Comparison of ENCODE assay signal across 14 cellular contexts in the genomic region with DNA sequence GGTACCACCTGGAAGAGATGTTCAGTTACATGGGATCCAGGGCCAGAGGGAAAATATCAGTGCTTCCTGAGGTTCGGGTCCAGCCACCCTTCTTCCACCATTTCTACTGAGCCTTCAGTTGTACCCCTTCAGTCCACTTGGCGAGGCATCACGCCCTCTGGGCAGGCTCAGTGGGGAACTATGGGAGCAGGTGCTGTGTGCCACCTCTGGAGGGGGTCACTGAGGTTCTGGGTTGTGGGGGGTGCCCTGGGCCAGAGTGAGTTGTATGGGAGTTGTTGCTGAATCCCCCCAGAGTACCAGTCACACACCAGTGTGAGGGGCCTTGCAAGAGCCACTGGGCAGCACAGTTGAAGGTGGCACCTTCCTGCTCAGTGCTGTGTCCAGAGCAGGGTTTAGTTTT. TPM values are rescaled to one million over a fixed set of nuclear protein-coding genes. Genes with fewer than 3 reads are reported as not detected.
A peak's percentile ranks its signal among the peaks of the same experiment; 100 is the strongest.
DNase-seq lines count a peak whose midpoint lies in the region; ATAC-seq, FAIRE-seq and TF ChIP-seq lines count a peak whose summit lies in the region.
"Had no signal": no experiment of that assay in that cellular context is flagged by ENCODE, and none has a peak within 500 bp of the region (broad histone marks: within the 10 kb centered on the region; RNA-seq: fewer than 3 reads in every experiment).

No MANE protein-coding gene starts in this region.

- no peaks in the 10 kb centered on the region for H3K27me3 Mint-ChIP-seq in activated naive CD4-positive, alpha-beta T cell treated with anti-CD3 and anti-CD28 coated beads, Interleukin-2, amount 10 ng/mL, durations not matched to agents 7 days and 5 days
- no peaks in the 10 kb centered on the region; the same call in 1 of the 2 replicates for H3K27me3 Mint-ChIP-seq in HFFc6 (ENCODE audit: insufficient read depth)
- no peaks in the 10 kb centered on the region for H3K27me3 Mint-ChIP-seq in stimulated activated memory B cell treated with anti-CD40 and anti-IgM and Interleukin-4, amounts not matched to agents 10 μg/mL and 1 μg/mL and 100 μg/mL, for 72 hours

- POLR2A ChIA-PET in K562 (lab: Yijun Ruan, JAX): interaction anchor here (1.2 kb wide), 1 partner anchor 16 kb away, joined by 3 read pairs; no protein-coding TSS in a partner anchor

- BruUV-seq in K562 (replicated peaks; lab: Mats Ljungman, UMichigan): no TSS peak

- H3K9me1 ChIP-seq in K562 (ENCODE audit: control insufficient read depth, insufficient read depth, low read length): no peaks in the 10 kb centered on the region

- no peak overlapping the region for H3K4me3 ChIP-seq in K562
- no peak overlapping the region for H3K4me3 ChIP-seq in stomach

- no peak for DNase-seq in activated naive CD4-positive, alpha-beta T cell treated with anti-CD3 and anti-CD28 coated beads, Interleukin-2, amount 10 ng/mL, durations not matched to agents 7 days and 5 days
- DNase-seq in activated naive CD4-positive, alpha-beta T cell treated with Interleukin-2 at 50 U/mL for 16 hours: no peak
- DNase-seq in HFFc6 (no peak), K562 (ENCODE audit: extremely low read depth in 1 of 4, low spot score in 3 of 4) (no peak), stomach (no peak)
- DNase-seq: aorta; KBM-7; kidney glomerular epithelial cell; NCI-H187 treated with DMSO at 0.1 percent for 48 hours; stimulated activated CD4-positive, alpha-beta T cell treated with anti-CD3 and anti-CD28 coated beads, Interleukin-12 subunit alpha, Interleukin-12 subunit beta, amount 100 ng/mL, for 4 hours had no signal

- TF ChIP-seq RAD21 in K562 (CRISPR knock-in tag; conservative IDR thresholded peaks at IDR 0.05 in 1 of 2, IDR thresholded peaks at IDR 0.05 in 1 of 2): no peak

- no peak for TF ChIP-seq POLR2A in K562 (conservative IDR thresholded peaks at IDR 0.05)
- no peak for TF ChIP-seq POLR2A in stomach (IDR thresholded peaks at IDR 0.05)

- 100% methylated on average over 3 of the region's 3 CpGs for WGBS in K562 (ENCODE audit: insufficient coverage, low coverage, missing lambda C conversion rate)
- WGBS in stomach, 5 donors: 94 to 100% (median 97%) methylated on average over 3 of the region's 3 CpGs

- H3K27ac ChIP-seq in K562 (ENCODE audit: extremely low read depth, low read depth, low read length): no peak overlapping the region
- H3K27ac ChIP-seq in stomach: peak overlapping the region in 2 of 5 donors; percentile 58 to 60

- in situ Hi-C loops in K562 (cut with MboI): no loop called here

- no peak for FAIRE-seq in K562 (lab: Jason Lieb, UNC)
- FAIRE-seq: frontal cortex had no signal

- TF ChIP-seq EP300 in K562 (IDR thresholded peaks at IDR 0.05; ENCODE audit: low read length) (no peak), stomach (IDR thresholded peaks at IDR 0.05) (no peak)

- TF ChIP-seq CTCF in HFFc6 (IDR thresholded peaks at IDR 0.05) (peak; percentile 21; the same call in 1 of the 2 replicates), K562 (IDR thresholded peaks at IDR 0.05 in 2 of 3, conservative IDR thresholded peaks at IDR 0.05 in 1 of 3; ENCODE audit: insufficient read depth in 2 of 3, low read depth in 1 of 3, low read length in 3 of 3) (peak in 2 of 3 experiments; percentile 22 to 40; a peak in 3 of 6 replicates), stomach (IDR thresholded peaks at IDR 0.05) (no peak)

- no peak for ATAC-seq in K562
- no peak for ATAC-seq in stimulated activated memory B cell treated with anti-CD40 and anti-IgM and Interleukin-4, amounts not matched to agents 10 μg/mL and 1 μg/mL and 100 μg/mL, for 72 hours
- no peak for ATAC-seq in HG03520 (IDR thresholded peaks at IDR 0.05; ENCODE audit: unreplicated experiment)
- ATAC-seq in GM21360 (IDR thresholded peaks at IDR 0.05; ENCODE audit: unreplicated experiment): no peak

- H4K20me1 ChIP-seq in K562 (replicated peaks; ENCODE audit: control insufficient read depth, insufficient read depth, low read length): no peaks in the 10 kb centered on the region

- H3K4me1 ChIP-seq in K562 (replicated peaks in 1 of 2; ENCODE audit: control insufficient read depth in 2 of 2, insufficient read depth in 2 of 2, low read length in 2 of 2): peaks cover 13 to 26% of the 10 kb centered on the region in 2 experiments; a peak in 4 of 5 replicates
- peaks cover 36 to 48% (median 42%) of the 10 kb centered on the region in 4 donors for H3K4me1 ChIP-seq in stomach

- H3K36me3 ChIP-seq in K562 (ENCODE audit: control insufficient read depth, insufficient read depth, low read length): peaks cover 19% of the 10 kb centered on the region; the same call in 2 of the 3 replicates
- peaks cover 0 to 8% (median 7%) of the 10 kb centered on the region in 4 donors for H3K36me3 ChIP-seq in stomach

- H3K27me3 ChIP-seq in K562 (ENCODE audit: control insufficient read depth in 2 of 2, insufficient read depth in 2 of 2, low read length in 2 of 2) (no peaks in the 10 kb centered on the region), stomach (no peaks in the 10 kb centered on the region)

- H3K4me3 Mint-ChIP-seq in activated naive CD4-positive, alpha-beta T cell treated with anti-CD3 and anti-CD28 coated beads, Interleukin-2, amount 10 ng/mL, durations not matched to agents 7 days and 5 days: no peak overlapping the region
- no peak overlapping the region for H3K4me3 Mint-ChIP-seq in HFFc6
- H3K4me3 Mint-ChIP-seq in stimulated activated memory B cell treated with anti-CD40 and anti-IgM and Interleukin-4, amounts not matched to agents 10 μg/mL and 1 μg/mL and 100 μg/mL, for 72 hours: no peak overlapping the region

- no peak overlapping the region for H3K9ac ChIP-seq in K562 (ENCODE audit: insufficient read depth in 1 of 2, low read depth in 2 of 2, low read length in 2 of 2)

- no peak overlapping the region for H3K4me2 ChIP-seq in K562 (ENCODE audit: insufficient read depth, low read length)

- peaks cover 27% of the 10 kb centered on the region for H3K79me2 ChIP-seq in K562 (ENCODE audit: control insufficient read depth, insufficient read depth, low read length)

- intact Hi-C loops in K562 (cut with micrococcal nuclease): no loop called here
- intact Hi-C loops in stomach (cut with DNase I; ENCODE audit: low total_unique reads): no loop called here

- CTCF ChIA-PET in activated naive CD4-positive, alpha-beta T cell treated with anti-CD3 and anti-CD28 coated beads, Interleukin-2, amount 10 ng/mL, durations not matched to agents 7 days and 5 days (lab: Charles Lee): no interaction called here
- CTCF ChIA-PET in K562 (lab: Yijun Ruan, JAX; ENCODE audit: low intra/inter-chr PET ratio): no interaction called here

- peak overlapping the region; percentile 52 for H3K27ac Mint-ChIP-seq in activated naive CD4-positive, alpha-beta T cell treated with anti-CD3 and anti-CD28 coated beads, Interleukin-2, amount 10 ng/mL, durations not matched to agents 7 days and 5 days
- H3K27ac Mint-ChIP-seq in HFFc6: no peak overlapping the region
- peak overlapping the region; percentile 99 for H3K27ac Mint-ChIP-seq in stimulated activated memory B cell treated with anti-CD40 and anti-IgM and Interleukin-4, amounts not matched to agents 10 μg/mL and 1 μg/mL and 100 μg/mL, for 72 hours

- peaks cover 43% of the 10 kb centered on the region for H3K36me3 Mint-ChIP-seq in activated naive CD4-positive, alpha-beta T cell treated with anti-CD3 and anti-CD28 coated beads, Interleukin-2, amount 10 ng/mL, durations not matched to agents 7 days and 5 days
- H3K36me3 Mint-ChIP-seq in HFFc6 (ENCODE audit: low read depth): no peaks in the 10 kb centered on the region
- H3K36me3 Mint-ChIP-seq in stimulated activated memory B cell treated with anti-CD40 and anti-IgM and Interleukin-4, amounts not matched to agents 10 μg/mL and 1 μg/mL and 100 μg/mL, for 72 hours: peaks cover 18% of the 10 kb centered on the region

- H3K9me3 ChIP-seq in K562 (replicated peaks; ENCODE audit: control insufficient read depth, insufficient read depth, low read depth, low read length): no peaks in the 10 kb centered on the region; the same call in 1 of the 2 replicates
- no peaks in the 10 kb centered on the region for H3K9me3 ChIP-seq in stomach

- no peak overlapping the region for H2AFZ ChIP-seq in K562 (ENCODE audit: low read depth, low read length)

- H3K9me3 Mint-ChIP-seq in activated naive CD4-positive, alpha-beta T cell treated with anti-CD3 and anti-CD28 coated beads, Interleukin-2, amount 10 ng/mL, durations not matched to agents 7 days and 5 days: peaks cover 4% of the 10 kb centered on the region
- no peaks in the 10 kb centered on the region for H3K9me3 Mint-ChIP-seq in HFFc6
- H3K9me3 Mint-ChIP-seq in stimulated activated memory B cell treated with anti-CD40 and anti-IgM and Interleukin-4, amounts not matched to agents 10 μg/mL and 1 μg/mL and 100 μg/mL, for 72 hours: no peaks in the 10 kb centered on the region

- H3K4me1 Mint-ChIP-seq in activated naive CD4-positive, alpha-beta T cell treated with anti-CD3 and anti-CD28 coated beads, Interleukin-2, amount 10 ng/mL, durations not matched to agents 7 days and 5 days: peaks cover 30% of the 10 kb centered on the region
- peaks cover 31% of the 10 kb centered on the region for H3K4me1 Mint-ChIP-seq in HFFc6 (ENCODE audit: low read depth)
- H3K4me1 Mint-ChIP-seq in stimulated activated memory B cell treated with anti-CD40 and anti-IgM and Interleukin-4, amounts not matched to agents 10 μg/mL and 1 μg/mL and 100 μg/mL, for 72 hours: peaks cover 38% of the 10 kb centered on the region

RNA-seq across cellular contexts. Expression of gene SREBF2, which starts 2.7 kb away (rescaled TPM):
- 10 to 100 TPM; 29.3 to 42.1 (median 37.6) TPM for total RNA-seq in HFFc6 (2021; fragmentation: NEBNext Ultra II Directional; extraction: Animal tissue kit (Norgen Biotek cat#: 25700))
- total RNA-seq in K562 (2011; cell fraction: chromatin; rRNA removed; ENCODE audit: low replicate concordance): 399 and 583 TPM in 2 replicates
- total RNA-seq in K562 (2011; cell fraction: nucleolus; rRNA removed): 378 and 395 TPM in 2 replicates
- total RNA-seq in K562 (2011; cell fraction: nucleoplasm; rRNA removed): 386 and 451 TPM in 2 replicates
- 26.6 and 38.5 TPM in 2 replicates for total RNA-seq in K562 (2014; rRNA removed)
- total RNA-seq in K562 (2014; rRNA removed; fragmentation: Illumina TruSeq; extraction: Trizol): 26.9 and 27.2 TPM in 2 replicates
- total RNA-seq in K562 (2015; rRNA removed; fragmentation: Illumina TruSeq; extraction: Trizol): 22.4 and 24.8 TPM in 2 replicates
- total RNA-seq in K562 (2021): 73.9 and 84.2 TPM in 2 replicates
- polyA plus RNA-seq in K562 (2011; rRNA removed): 55.3 and 89.8 TPM in 2 replicates
- polyA plus RNA-seq in K562 (2011; cell fraction: cytosol; rRNA removed): 94.7 and 107 TPM in 2 replicates
- polyA plus RNA-seq in K562 (2011; cell fraction: nucleus; rRNA removed): 167 and 200 TPM in 2 replicates
- polyA plus RNA-seq in K562 (2012): 57.0 and 119 TPM in 2 replicates
- 64.5 and 74.3 TPM in 2 replicates for polyA plus RNA-seq in K562 (2014; fragmentation: Illumina TruSeq; extraction: Trizol)
- polyA plus RNA-seq in K562 (2014; fragmentation: Nextera tagmentation; extraction: Ambion mirVana): 1 to 10 TPM; 1.1 TPM
- polyA plus RNA-seq in K562 (2014; rRNA removed): 62.8 and 63.9 TPM in 2 replicates
- polyA minus RNA-seq in K562 (2011; rRNA and poly(A)+ RNA removed): 76.8 and 96.3 TPM in 2 replicates
- 59.7 and 96.8 TPM in 2 replicates for polyA minus RNA-seq in K562 (2011; cell fraction: cytosol; rRNA and poly(A)+ RNA removed)
- polyA minus RNA-seq in K562 (2011; cell fraction: nucleus; rRNA and poly(A)+ RNA removed): 55.1 and 75.6 TPM in 2 replicates
- total RNA-seq in stomach: 100 to 1,000 TPM in 1 of 5 donors, 10 to 100 TPM in 4; 41.3 to 159 (median 91.7) TPM
- polyA plus RNA-seq in stomach: 10 to 100 TPM; 12.2 to 48.7 (median 29.8) TPM

RNA-seq across cellular contexts. Expression of gene CCDC134, which starts 29.7 kb away (rescaled TPM):
- 10 to 100 TPM in 2 of 6 experiments, 1 to 10 TPM in 4; 8.9 to 10.4 (median 9.1) TPM for total RNA-seq in HFFc6 (2021; fragmentation: NEBNext Ultra II Directional; extraction: Animal tissue kit (Norgen Biotek cat#: 25700))
- 11.6 and 24.3 TPM in 2 replicates for total RNA-seq in K562 (2011; cell fraction: chromatin; rRNA removed; ENCODE audit: low replicate concordance)
- 22.4 and 24.5 TPM in 2 replicates for total RNA-seq in K562 (2011; cell fraction: nucleolus; rRNA removed)
- total RNA-seq in K562 (2011; cell fraction: nucleoplasm; rRNA removed): 18.8 and 20.0 TPM in 2 replicates
- total RNA-seq in K562 (2014; rRNA removed): 6.9 and 11.7 TPM in 2 replicates
- 6.3 and 7.7 TPM in 2 replicates for total RNA-seq in K562 (2014; rRNA removed; fragmentation: Illumina TruSeq; extraction: Trizol)
- 9.2 and 9.5 TPM in 2 replicates for total RNA-seq in K562 (2015; rRNA removed; fragmentation: Illumina TruSeq; extraction: Trizol)
- total RNA-seq in K562 (2021): 11.9 and 12.4 TPM in 2 replicates
- polyA plus RNA-seq in K562 (2011; rRNA removed): 5.0 and 5.1 TPM in 2 replicates
- 5.5 and 6.0 TPM in 2 replicates for polyA plus RNA-seq in K562 (2011; cell fraction: cytosol; rRNA removed)
- 3.8 and 5.5 TPM in 2 replicates for polyA plus RNA-seq in K562 (2011; cell fraction: nucleus; rRNA removed)
- polyA plus RNA-seq in K562 (2012): 2.4 and 3.0 TPM in 2 replicates
- polyA plus RNA-seq in K562 (2014; fragmentation: Illumina TruSeq; extraction: Trizol): 4.2 and 5.3 TPM in 2 replicates
- under 1 TPM; 0.56 to 0.99 TPM for polyA plus RNA-seq in K562 (2014; fragmentation: Nextera tagmentation; extraction: Ambion mirVana)
- 5.2 and 6.8 TPM in 2 replicates for polyA plus RNA-seq in K562 (2014; rRNA removed)
- 13.2 and 19.0 TPM in 2 replicates for polyA minus RNA-seq in K562 (2011; rRNA and poly(A)+ RNA removed)
- polyA minus RNA-seq in K562 (2011; cell fraction: cytosol; rRNA and poly(A)+ RNA removed): 14.0 and 14.1 TPM in 2 replicates
- polyA minus RNA-seq in K562 (2011; cell fraction: nucleus; rRNA and poly(A)+ RNA removed): 7.5 and 9.2 TPM in 2 replicates
- 10 to 100 TPM in 2 of 5 donors, 1 to 10 TPM in 2, not detected in 1; 4.9 to 16.5 (median 12.1) TPM for total RNA-seq in stomach
- 1 to 10 TPM in 2 of 3 donors, not detected in 1; 1.6 to 2.5 TPM for polyA plus RNA-seq in stomach

Comparison
In these comparisons a context has a peak if more than half of its experiments do, and no peak if none do; other contexts are left out.
1. CTCF ChIP-seq: peak in HFFc6 (single experiment) and K562 (2 of 3); none in stomach (0 of 7).